In genomic region chr1:11746092-11746491, GRCh38 we compare ENCODE assay signal across 26 cellular contexts. TPM values are rescaled to one million over a fixed set of nuclear protein-coding genes. Genes with fewer than 3 reads are reported as not detected.
DNase-seq lines count a peak whose midpoint lies in the region; ATAC-seq and TF ChIP-seq lines count a peak whose summit lies in the region.
"Had no signal": no experiment of that assay in that cellular context is flagged by ENCODE, and none has a peak within 500 bp of the region (broad histone marks: within the 10 kb centered on the region; RNA-seq: fewer than 3 reads in every experiment).

No MANE protein-coding gene starts in this region.

- H3K4me1 ChIP-seq in cardiac muscle cell (ENCODE audit: low read depth) (peaks cover 9% of the 10 kb centered on the region), sigmoid colon (peaks cover 0 to 6% (median 0%) of the 10 kb centered on the region in 4 donors)

- no peaks in the 10 kb centered on the region for H3K27me3 ChIP-seq in cardiac muscle cell
- no peaks in the 10 kb centered on the region for H3K27me3 ChIP-seq in sigmoid colon
- H3K27me3 ChIP-seq: heart right ventricle, ovary had no signal

- H3K4me3 ChIP-seq in cardiac muscle cell (no peak overlapping the region), fibroblast of mammary gland (ENCODE audit: control insufficient read depth, low read depth, low read length) (no peak overlapping the region), sigmoid colon (no peak overlapping the region)
- H3K4me3 ChIP-seq: heart right ventricle, lower lobe of right lung, ovary had no signal

- H3K36me3 ChIP-seq in cardiac muscle cell (peaks cover 3% of the 10 kb centered on the region), sigmoid colon (peaks cover 0 to 52% (median 4%) of the 10 kb centered on the region in 4 donors)
- H3K36me3 ChIP-seq: ovary had no signal

- H3K9me3 Mint-ChIP-seq in activated T-helper 17 cell treated with anti-CD3 and anti-CD28 coated beads, Interleukin-2, amount 50 U/mL, for 72 hours = no peaks in the 10 kb centered on the region
- H3K9me3 Mint-ChIP-seq: activated CD4-positive, alpha-beta T cell treated with anti-CD3 and anti-CD28 coated beads, Interleukin-2, amount 10 ng/mL, durations not matched to agents 7 days and 5 days; CD4-positive, alpha-beta T cell; IgD-negative memory B cell; immature natural killer cell; T-cell had no signal

- intact Hi-C loops in left ventricle myocardium superior (cut with micrococcal nuclease) = no loop called here
- intact Hi-C loops in sigmoid colon (cut with DNase I) = no loop called here

- H3K4me1 Mint-ChIP-seq in activated T-helper 17 cell treated with anti-CD3 and anti-CD28 coated beads, Interleukin-2, amount 50 U/mL, for 72 hours = peaks cover 6% of the 10 kb centered on the region

- ATAC-seq in left ventricle myocardium superior (no peak), HG03135 (IDR thresholded peaks at IDR 0.05; ENCODE audit: unreplicated experiment) (no peak), HG02759 (IDR thresholded peaks at IDR 0.05; ENCODE audit: unreplicated experiment) (no peak)
- peak; percentile 32 for ATAC-seq in activated T-helper 17 cell treated with anti-CD3 and anti-CD28 coated beads, Interleukin-2, amount 50 U/mL, for 72 hours (replicated peaks)
- ATAC-seq: lower lobe of right lung, T-cell had no signal

- H3K36me3 Mint-ChIP-seq in activated T-helper 17 cell treated with anti-CD3 and anti-CD28 coated beads, Interleukin-2, amount 50 U/mL, for 72 hours (ENCODE audit: low read depth) = no peaks in the 10 kb centered on the region

- DNase-seq in cardiac muscle cell (ENCODE audit: low read depth in 1 of 2, low spot score in 1 of 2) = no peak
- DNase-seq in left ventricle myocardium superior = no peak
- DNase-seq in fibroblast of mammary gland (ENCODE audit: low read depth) = peak; percentile 56
- no peak for DNase-seq in NCI-H187 (lab: John Stamatoyannopoulos, UW)
- DNase-seq in sigmoid colon = no peak
- DNase-seq: activated CD4-positive, alpha-beta T cell treated with anti-CD3 and anti-CD28 coated beads, Interleukin-2, amount 10 ng/mL, durations not matched to agents 7 days and 5 days; activated gamma-delta T cell; amygdala; CD4-positive, alpha-beta T cell; cerebellar nuclear complex; effector CD8-positive, alpha-beta T cell; heart right ventricle; immature natural killer cell; lower lobe of right lung; NCI-H1092 treated with DMSO at 0.1 percent for 48 hours; NCI-H2081 treated with DMSO at 0.1 percent for 48 hours; NCI-H526; ovary; SHP77; T-cell had no signal

- no peak for TF ChIP-seq EP300 in sigmoid colon (IDR thresholded peaks at IDR 0.05)

- no peaks in the 10 kb centered on the region for H3K27me3 Mint-ChIP-seq in activated T-helper 17 cell treated with anti-CD3 and anti-CD28 coated beads, Interleukin-2, amount 50 U/mL, for 72 hours
- H3K27me3 Mint-ChIP-seq: CD4-positive, alpha-beta T cell; IgD-negative memory B cell; T-cell had no signal

- WGBS in sigmoid colon, 2 donors = 81 to 91% methylated on average over 6 of the region's 6 CpGs

- no peak overlapping the region for H3K4me3 Mint-ChIP-seq in activated T-helper 17 cell treated with anti-CD3 and anti-CD28 coated beads, Interleukin-2, amount 50 U/mL, for 72 hours
- H3K4me3 Mint-ChIP-seq: activated CD4-positive, alpha-beta T cell treated with anti-CD3 and anti-CD28 coated beads, Interleukin-2, amount 10 ng/mL, durations not matched to agents 7 days and 5 days; CD4-positive, alpha-beta T cell; immature natural killer cell; T-cell had no signal

- H3K9me3 ChIP-seq in cardiac muscle cell (ENCODE audit: low read depth) = no peaks in the 10 kb centered on the region
- no peaks in the 10 kb centered on the region for H3K9me3 ChIP-seq in sigmoid colon
- H3K9me3 ChIP-seq: heart right ventricle, lower lobe of right lung, ovary had no signal

- no peak for TF ChIP-seq CTCF in cardiac muscle cell (IDR thresholded peaks at IDR 0.05; ENCODE audit: low read depth, low read length)
- TF ChIP-seq CTCF in fibroblast of mammary gland (conservative IDR thresholded peaks at IDR 0.05; ENCODE audit: control insufficient read depth, insufficient read depth, low read depth, low read length) = no peak
- no peak for TF ChIP-seq CTCF in sigmoid colon (IDR thresholded peaks at IDR 0.05)

- no peak for TF ChIP-seq POLR2A in sigmoid colon (IDR thresholded peaks at IDR 0.05)

- H3K27ac Mint-ChIP-seq in activated T-helper 17 cell treated with anti-CD3 and anti-CD28 coated beads, Interleukin-2, amount 50 U/mL, for 72 hours = no peak overlapping the region
- H3K27ac Mint-ChIP-seq: activated CD4-positive, alpha-beta T cell treated with anti-CD3 and anti-CD28 coated beads, Interleukin-2, amount 10 ng/mL, durations not matched to agents 7 days and 5 days; CD4-positive, alpha-beta T cell; IgD-negative memory B cell; T-cell had no signal

- H3K27ac ChIP-seq in cardiac muscle cell (peak overlapping the region; percentile 58), sigmoid colon (no peak overlapping the region)
- H3K27ac ChIP-seq: HL-60, lower lobe of right lung, ovary had no signal

RNA-seq across cellular contexts. Expression of gene AGTRAP, which starts 10.2 kb away (rescaled TPM):
- 56.7 and 58.6 TPM in 2 replicates for total RNA-seq in cardiac muscle cell
- 81.4 and 94.0 TPM in 2 replicates for polyA plus RNA-seq in cardiac muscle cell
- 13.4 TPM for total RNA-seq in left ventricle myocardium superior
- 10 to 100 TPM in 1 of 2 donors, 1 to 10 TPM in 1; 7.5 to 14.3 TPM for total RNA-seq in activated T-helper 17 cell treated with anti-CD3 and anti-CD28 coated beads, Interleukin-2, amount 50 U/mL, for 72 hours
- total RNA-seq in sigmoid colon = 10 to 100 TPM; 22.8 to 58.3 (median 33.6) TPM
- 10 to 100 TPM in 2 of 3 donors, 1 to 10 TPM in 1; 6.7 to 57.3 (median 12.0) TPM for polyA plus RNA-seq in sigmoid colon

RNA-seq across cellular contexts. Expression of gene C1orf167, which starts 15.9 kb away (rescaled TPM):
- total RNA-seq in cardiac muscle cell (0.14 and 1.4 TPM in 2 replicates), left ventricle myocardium superior (2.1 TPM), sigmoid colon (1 to 10 TPM in 2 of 4 donors, under 1 TPM in 1, not detected in 1; 0.66 to 1.8 (median 1.1) TPM)
- polyA plus RNA-seq in cardiac muscle cell (0.44 and 1.00 TPM in 2 replicates), sigmoid colon (1 to 10 TPM; 1.6 to 2.4 (median 2.2) TPM)
- total RNA-seq in activated T-helper 17 cell treated with anti-CD3 and anti-CD28 coated beads, Interleukin-2, amount 50 U/mL, for 72 hours = not detected
- total RNA-seq: activated CD4-positive, alpha-beta T cell treated with anti-CD3 and anti-CD28 coated beads, Interleukin-2, amount 10 ng/mL, durations not matched to agents 7 days and 5 days; CD4-positive, alpha-beta T cell; T-cell had no signal
- polyA plus RNA-seq: IgD-negative memory B cell had no signal

RNA-seq across cellular contexts. Expression of gene DRAXIN, which starts 54.6 kb away (rescaled TPM):
- total RNA-seq in cardiac muscle cell (0.25 and 0.36 TPM in 2 replicates), left ventricle myocardium superior (0.05 TPM), sigmoid colon (under 1 TPM in 2 of 4 donors, not detected in 2; 0.28 to 0.36 TPM)
- polyA plus RNA-seq in cardiac muscle cell (0.27 TPM in 1 of 2 replicates, not detected in the other), sigmoid colon (under 1 TPM in 1 of 3 donors, not detected in 2; 0.13 TPM)
- total RNA-seq in activated T-helper 17 cell treated with anti-CD3 and anti-CD28 coated beads, Interleukin-2, amount 50 U/mL, for 72 hours = under 1 TPM; 0.04 to 0.13 TPM
- total RNA-seq: skeletal muscle tissue had no signal

RNA-seq across cellular contexts. Expression of gene MTHFR, which starts 59.7 kb away (rescaled TPM):
- 54.7 and 64.0 TPM in 2 replicates for total RNA-seq in cardiac muscle cell
- 29.0 and 37.5 TPM in 2 replicates for polyA plus RNA-seq in cardiac muscle cell
- 37.9 TPM for total RNA-seq in left ventricle myocardium superior
- total RNA-seq in activated T-helper 17 cell treated with anti-CD3 and anti-CD28 coated beads, Interleukin-2, amount 50 U/mL, for 72 hours = 10 to 100 TPM; 13.3 to 16.2 TPM
- 10 to 100 TPM; 16.8 to 38.3 (median 27.9) TPM for total RNA-seq in sigmoid colon
- 10 to 100 TPM in 2 of 3 donors, 1 to 10 TPM in 1; 6.6 to 34.6 (median 13.6) TPM for polyA plus RNA-seq in sigmoid colon

RNA-seq across cellular contexts. Expression of gene CLCN6, which starts 59.9 kb away (rescaled TPM):
- total RNA-seq in cardiac muscle cell (22.5 and 27.8 TPM in 2 replicates), left ventricle myocardium superior (15.4 TPM), sigmoid colon (10 to 100 TPM; 12.1 to 19.7 (median 16.1) TPM)
- polyA plus RNA-seq in cardiac muscle cell (15.8 and 31.8 TPM in 2 replicates), sigmoid colon (10 to 100 TPM in 1 of 3 donors, 1 to 10 TPM in 2; 3.0 to 17.6 (median 3.7) TPM)
- total RNA-seq in activated T-helper 17 cell treated with anti-CD3 and anti-CD28 coated beads, Interleukin-2, amount 50 U/mL, for 72 hours = 10 to 100 TPM; 11.3 to 18.2 TPM
